21 cellular contexts compared by ENCODE assay signal in the genomic region with DNA sequence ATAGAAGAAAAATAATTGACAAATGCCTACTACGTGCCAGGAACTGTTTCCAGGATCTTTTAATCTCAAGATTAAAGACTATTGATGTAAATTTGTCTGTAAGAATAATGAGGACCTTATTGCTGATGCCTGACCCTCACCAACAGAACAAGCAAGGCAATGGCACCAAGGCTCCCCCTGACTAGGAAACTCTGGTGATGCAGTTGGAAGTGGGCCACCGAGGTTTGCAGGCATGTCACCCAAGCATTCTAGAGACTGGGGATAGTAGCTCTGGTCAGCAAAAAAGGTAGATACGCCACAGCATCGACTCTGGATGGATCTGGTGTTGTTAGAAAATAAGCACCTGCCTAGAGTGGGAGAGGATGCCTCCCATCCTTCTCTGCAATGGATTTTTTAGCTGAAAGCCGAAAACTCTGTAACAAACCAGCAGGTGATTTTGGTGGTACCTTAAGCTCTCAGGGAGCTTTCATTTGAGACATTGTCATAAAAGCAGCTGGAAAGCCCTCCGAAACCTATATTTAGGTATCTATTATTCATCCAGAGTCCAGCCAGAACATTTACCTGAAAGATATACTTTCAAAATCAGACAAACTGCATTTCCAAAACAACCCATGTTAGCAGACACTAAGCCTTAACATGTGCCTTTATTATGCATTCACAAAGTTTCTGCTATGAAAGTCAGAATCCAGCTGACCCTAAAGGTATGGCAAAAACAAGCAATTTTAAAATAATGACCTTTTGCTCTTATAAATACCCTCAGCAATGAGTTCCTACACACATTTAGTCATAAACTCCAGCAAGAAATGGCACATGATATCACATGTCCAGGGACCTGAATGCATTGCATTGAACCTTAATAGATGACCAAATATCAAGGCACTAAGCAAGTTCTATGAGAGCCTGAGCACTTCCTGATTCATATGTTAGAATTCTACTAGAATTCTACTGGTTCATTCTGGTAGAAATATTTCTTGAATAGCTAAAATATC.
DNase-seq lines count a peak whose midpoint lies in the region; ATAC-seq and TF ChIP-seq lines count a peak whose summit lies in the region.
"Had no signal": no experiment of that assay in that cellular context is flagged by ENCODE, and none has a peak within 500 bp of the region (broad histone marks: within the 10 kb centered on the region; RNA-seq: fewer than 3 reads in every experiment).

No MANE protein-coding gene starts in this region.

- no peak for TF ChIP-seq CTCF in vagina (IDR thresholded peaks at IDR 0.05)

- H3K27ac ChIP-seq in angular gyrus (ENCODE audit: low read depth, low read length) (peak overlapping the region; percentile 44), layer of hippocampus (ENCODE audit: low read depth, low read length) (peak overlapping the region; percentile 9), vagina (no peak overlapping the region)
- H3K27ac ChIP-seq: left ventricle myocardium inferior, SK-N-MC had no signal

- no peak for TF ChIP-seq POLR2A in vagina (IDR thresholded peaks at IDR 0.05)

- H3K4me1 ChIP-seq in vagina: no peaks in the 10 kb centered on the region

- intact Hi-C loops in vagina (cut with DNase I): no loop called here

- DNase-seq in C1 segment of cervical spinal cord (lab: John Stamatoyannopoulos, UW): peak in 9 of 14 donors; percentile 17 to 57 (median 41)
- peak; percentile 72 for DNase-seq in pons (ENCODE audit: low spot score)
- no peak for DNase-seq in HK-2 (ENCODE audit: unreplicated experiment)
- DNase-seq in vagina (ENCODE audit: extremely low spot score in 2 of 2): no peak
- DNase-seq in NCI-H1092 (lab: John Stamatoyannopoulos, UW): no peak
- DNase-seq: central memory CD4-positive, alpha-beta T cell; COR-L47; effector memory CD4-positive, alpha-beta T cell; left ventricle myocardium inferior; naive B cell; NCI-H2171 treated with DMSO at 0.1 percent for 48 hours; NCI-H774; PC-3; right cardiac atrium; stimulated activated naive CD8-positive, alpha-beta T cell treated with anti-CD3 and anti-CD28 coated beads, Interleukin-15, amount 100 ng/mL, for 72 hours; T1000 had no signal

- no peaks in the 10 kb centered on the region for H3K27me3 ChIP-seq in layer of hippocampus (ENCODE audit: control insufficient read depth, insufficient read depth, low read length)
- no peaks in the 10 kb centered on the region for H3K27me3 ChIP-seq in vagina

- H3K9me3 ChIP-seq in vagina: no peaks in the 10 kb centered on the region
- H3K9me3 ChIP-seq: left ventricle myocardium inferior had no signal

- no peak for ATAC-seq in GM19035 (IDR thresholded peaks at IDR 0.05; ENCODE audit: unreplicated experiment)
- ATAC-seq: activated CD4-positive, CD25-positive, alpha-beta regulatory T cell treated with anti-CD3 and anti-CD28 coated beads, Interleukin-2, amount 50 U/mL, for 24 hours; PC-3; right cardiac atrium; stimulated activated naive CD8-positive, alpha-beta T cell treated with anti-CD3 and anti-CD28 coated beads, Interleukin-15, amount 100 ng/mL, for 72 hours had no signal

- H3K36me3 ChIP-seq in vagina: no peaks in the 10 kb centered on the region
- H3K36me3 ChIP-seq: left ventricle myocardium inferior had no signal

- no peak overlapping the region for H3K4me3 ChIP-seq in vagina
- H3K4me3 ChIP-seq: left ventricle myocardium inferior, SK-N-MC had no signal

Comparison
In these comparisons a context has a peak if more than half of its experiments do, and no peak if none do; other contexts are left out.
1. DNase-seq: peak in C1 segment of cervical spinal cord (9 of 14) and pons (single experiment); none in HK-2 (single experiment), vagina (0 of 2) and NCI-H1092 (single experiment).